ENCODE assay signal across 10 cellular contexts in genomic region chr1:202164271-202165037, GRCh38. TPM values are rescaled to one million over a fixed set of nuclear protein-coding genes. Genes with fewer than 3 reads are reported as not detected.
A peak's percentile ranks its signal among the peaks of the same experiment; 100 is the strongest.
DNase-seq lines count a peak whose midpoint lies in the region; ATAC-seq, FAIRE-seq and TF ChIP-seq lines count a peak whose summit lies in the region.
"Had no signal": no experiment of that assay in that cellular context is flagged by ENCODE, and none has a peak within 500 bp of the region (broad histone marks: within the 10 kb centered on the region; RNA-seq: fewer than 3 reads in every experiment).

No MANE protein-coding gene starts in this region.

- TF ChIP-seq CTCF in hepatocyte (IDR thresholded peaks at IDR 0.05; ENCODE audit: poor library complexity): no peak

- peak; percentile 58 for DNase-seq in NAMALWA (ENCODE audit: low spot score)
- peak; percentile 70 for DNase-seq in activated gamma-delta T cell treated with anti-CD3 and anti-CD28 coated beads, Interleukin-2, amount 50 U/mL, for 16 hours (ENCODE audit: low read depth)
- DNase-seq in stimulated activated CD8-positive, alpha-beta memory T cell treated with anti-CD3 and anti-CD28 coated beads, Interleukin-15, amount 100 ng/mL, for 4 hours (ENCODE audit: low read depth in 2 of 2): peak; percentile 56 to 65
- DNase-seq in urothelium cell line (ENCODE audit: low spot score): no peak
- no peak for DNase-seq in SKM-1 treated with dmso at 0.1 percent for 144 hours (lab: John Stamatoyannopoulos, UW; ENCODE audit: unreplicated experiment)
- no peak for DNase-seq in left lobe of liver (ENCODE audit: low spot score)
- no peak for DNase-seq in hepatocyte (ENCODE audit: low spot score)

- no peaks in the 10 kb centered on the region for H3K79me2 ChIP-seq in hepatocyte

- no peaks in the 10 kb centered on the region for H4K20me1 ChIP-seq in hepatocyte (ENCODE audit: insufficient read depth, poor library complexity, severe bottlenecking)

- H3K27ac ChIP-seq in hepatocyte: no peak overlapping the region

- no peak overlapping the region for H3K4me2 ChIP-seq in hepatocyte

- H3K9me3 ChIP-seq in hepatocyte (ENCODE audit: low read depth): no peaks in the 10 kb centered on the region

- H3K4me1 ChIP-seq in hepatocyte (ENCODE audit: insufficient read depth): peaks cover 13% of the 10 kb centered on the region

- peak; percentile 39 for ATAC-seq in GM21360 (IDR thresholded peaks at IDR 0.05; ENCODE audit: unreplicated experiment)
- no peak for ATAC-seq in left lobe of liver

- no peaks in the 10 kb centered on the region for H3K27me3 ChIP-seq in hepatocyte

- H3K4me3 ChIP-seq in hepatocyte: no peak overlapping the region

- no peak for FAIRE-seq in urothelium cell line (lab: Jason Lieb, UNC)

- WGBS in hepatocyte (ENCODE audit: low lambda C conversion rate, missing lambda C conversion rate): 81% methylated on average over 11 of the region's 11 CpGs

- H3K36me3 ChIP-seq in hepatocyte (replicated peaks; ENCODE audit: insufficient read depth, low read depth): no peaks in the 10 kb centered on the region

- no peaks in the 10 kb centered on the region for H3K9me2 ChIP-seq in hepatocyte (replicated peaks; ENCODE audit: insufficient read depth)

- no peak overlapping the region for H2AFZ ChIP-seq in hepatocyte

RNA-seq across cellular contexts. Expression of gene PTPN7, which starts 4.1 kb away (rescaled TPM):
- total RNA-seq in left lobe of liver: 0.86 TPM
- not detected in 2 replicates for total RNA-seq in hepatocyte
- 0.35 and 0.41 TPM in 2 replicates for polyA plus RNA-seq in hepatocyte
- total RNA-seq: fibroblast of lung, LHCN-M2 had no signal
- polyA plus RNA-seq: fibroblast of lung had no signal

RNA-seq across cellular contexts. Expression of gene ARL8A, which starts 19.9 kb away (rescaled TPM):
- total RNA-seq in left lobe of liver (34.6 TPM), hepatocyte (28.9 and 32.7 TPM in 2 replicates)
- 56.0 and 65.9 TPM in 2 replicates for polyA plus RNA-seq in hepatocyte

RNA-seq across cellular contexts. Expression of gene LGR6, which starts 29.1 kb away (rescaled TPM):
- 1.4 TPM for total RNA-seq in left lobe of liver
- 0.32 and 0.80 TPM in 2 replicates for total RNA-seq in hepatocyte
- 1.1 and 1.5 TPM in 2 replicates for polyA plus RNA-seq in hepatocyte
- total RNA-seq: fibroblast of lung, LHCN-M2 had no signal

RNA-seq across cellular contexts. Expression of gene GPR37L1, which starts 41.7 kb away (rescaled TPM):
- total RNA-seq in left lobe of liver (not detected), hepatocyte (under 0.01 TPM in 1 of 2 replicates, not detected in the other)
- polyA plus RNA-seq in hepatocyte: 0.39 and 0.47 TPM in 2 replicates
- total RNA-seq: fibroblast of lung had no signal
- polyA plus RNA-seq: fibroblast of lung had no signal

Comparison
In these comparisons a context has a peak if more than half of its experiments do, and no peak if none do; other contexts are left out.
1. DNase-seq: peak in NAMALWA (single experiment), activated gamma-delta T cell treated with anti-CD3 and anti-CD28 coated beads, Interleukin-2, amount 50 U/mL, for 16 hours (single experiment) and stimulated activated CD8-positive, alpha-beta memory T cell treated with anti-CD3 and anti-CD28 coated beads, Interleukin-15, amount 100 ng/mL, for 4 hours (2 of 2); none in urothelium cell line (single experiment), SKM-1 treated with dmso at 0.1 percent for 144 hours (single experiment), left lobe of liver (single experiment) and hepatocyte (single experiment).